Comparison of ENCODE assay signal across 1 cellular context in genomic region chr9:137836831-137837241, GRCh38.
TF ChIP-seq lines count a peak whose summit lies in the region.

No MANE protein-coding gene starts in this region.

TF ChIP-seq in GM23338, 12 proteins besides CTCF, POLR2A, EP300 and RAD21 (continued from another document):
- TF ChIP-seq ZNF462 (CRISPR knock-in tag; IDR thresholded peaks at IDR 0.05) (no peak), JUNB (IDR thresholded peaks at IDR 0.05; ENCODE audit: unreplicated experiment) (no peak), CREB1 (CRISPR knock-in tag; IDR thresholded peaks at IDR 0.05; ENCODE audit: low read depth) (no peak), ETS1 (IDR thresholded peaks at IDR 0.05) (no peak), STAT1 (IDR thresholded peaks at IDR 0.05; ENCODE audit: unreplicated experiment) (no peak), NANOG (IDR thresholded peaks at IDR 0.05; ENCODE audit: borderline replicate concordance) (no peak), EZH2phosphoT487 (IDR thresholded peaks at IDR 0.05; ENCODE audit: unreplicated experiment) (no peak), POLR2AphosphoS5 (IDR thresholded peaks at IDR 0.05; ENCODE audit: low read depth) (no peak)
